16 cellular contexts compared by ENCODE assay signal in the genomic region with DNA sequence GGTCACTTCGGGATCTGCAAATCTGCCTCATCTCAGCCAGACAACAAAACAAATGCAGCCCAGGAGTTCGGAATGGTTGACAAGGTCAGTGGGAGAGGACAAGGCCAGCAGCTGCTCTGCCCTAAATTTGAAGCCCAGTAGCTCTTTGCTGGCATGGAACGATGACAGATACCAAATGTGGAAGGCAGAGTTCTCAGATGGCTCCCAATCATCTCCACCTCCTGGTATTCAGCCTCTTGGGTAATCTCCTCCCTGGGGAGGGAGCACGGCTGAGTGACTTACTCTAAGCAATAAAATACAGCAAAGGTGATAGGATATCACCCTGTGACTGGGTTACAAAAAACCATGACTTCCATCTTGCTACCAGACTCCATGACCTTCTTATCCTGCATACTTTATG.
A peak's percentile ranks its signal among the peaks of the same experiment; 100 is the strongest.
DNase-seq lines count a peak whose midpoint lies in the region; ATAC-seq and TF ChIP-seq lines count a peak whose summit lies in the region.
"Had no signal": no experiment of that assay in that cellular context is flagged by ENCODE, and none has a peak within 500 bp of the region (broad histone marks: within the 10 kb centered on the region; RNA-seq: fewer than 3 reads in every experiment).

No MANE protein-coding gene starts in this region.

- H3K9me2 ChIP-seq in neural cell (ENCODE audit: insufficient read depth, low read length) = no peaks in the 10 kb centered on the region

- H3K4me1 Mint-ChIP-seq in activated T-helper 1 cell treated with anti-CD3 and anti-CD28 coated beads, Interleukin-12 subunit alpha, Interleukin-12 subunit beta, Interleukin-2, Interleukin-4 antibody, amounts not matched to agents 30 ng/mL and 10 ng/mL and 1 ng/mL, durations not matched to agents 14 hours and 24 hours and 36 hours (ENCODE audit: low read depth) = peaks cover 59% of the 10 kb centered on the region

- peaks cover 32% of the 10 kb centered on the region for H3K4me1 ChIP-seq in BLaER1
- peaks cover 0 to 11% of the 10 kb centered on the region in 2 donors for H3K4me1 ChIP-seq in gastrocnemius medialis
- H3K4me1 ChIP-seq: A549 had no signal

- DNase-seq in ecto neural progenitor cell (ENCODE audit: low spot score) (peak; percentile 19), gastrocnemius medialis (peak; percentile 29 to 58), DMS79 treated with DMSO at 0.1 percent for 48 hours (lab: John Stamatoyannopoulos, UW) (no peak)
- no peak for DNase-seq in activated T-helper 1 cell treated with anti-CD3 and anti-CD28 coated beads, Interleukin-12 subunit alpha, Interleukin-12 subunit beta, Interleukin-2, Interleukin-4 antibody, amounts not matched to agents 30 ng/mL and 10 ng/mL and 1 ng/mL, durations not matched to agents 14 hours and 24 hours and 36 hours (ENCODE audit: low spot score)
- DNase-seq: AML-193; Calu3; CD8-positive, alpha-beta T cell; DND-41; EL; H9 had no signal

- H3K4me3 Mint-ChIP-seq in activated T-helper 1 cell treated with anti-CD3 and anti-CD28 coated beads, Interleukin-12 subunit alpha, Interleukin-12 subunit beta, Interleukin-2, Interleukin-4 antibody, amounts not matched to agents 30 ng/mL and 10 ng/mL and 1 ng/mL, durations not matched to agents 14 hours and 24 hours and 36 hours = no peak overlapping the region
- H3K4me3 Mint-ChIP-seq: CD8-positive, alpha-beta T cell; H9 had no signal

- H3K27ac Mint-ChIP-seq in activated T-helper 1 cell treated with anti-CD3 and anti-CD28 coated beads, Interleukin-12 subunit alpha, Interleukin-12 subunit beta, Interleukin-2, Interleukin-4 antibody, amounts not matched to agents 30 ng/mL and 10 ng/mL and 1 ng/mL, durations not matched to agents 14 hours and 24 hours and 36 hours = no peak overlapping the region
- H3K27ac Mint-ChIP-seq: CD8-positive, alpha-beta T cell; H9 had no signal

- in situ Hi-C loops in gastrocnemius medialis (cut with MboI; ENCODE audit: low sequenced_read_pairs in 4 of 4) = no loop called here

- no peaks in the 10 kb centered on the region for H3K27me3 ChIP-seq in BLaER1
- no peaks in the 10 kb centered on the region for H3K27me3 ChIP-seq in neural cell (ENCODE audit: insufficient read depth, low read depth, low read length)
- no peaks in the 10 kb centered on the region for H3K27me3 ChIP-seq in gastrocnemius medialis

- H3F3A ChIP-seq in neural cell (ENCODE audit: insufficient read depth, low read length, poor library complexity, severe bottlenecking) = no peaks in the 10 kb centered on the region

- TF ChIP-seq POLR2A in gastrocnemius medialis (IDR thresholded peaks at IDR 0.05) = no peak

- no peak for TF ChIP-seq EP300 in neural cell (conservative IDR thresholded peaks at IDR 0.05; ENCODE audit: poor library complexity, severe bottlenecking)

- no peak overlapping the region for H2AFZ ChIP-seq in neural cell (ENCODE audit: low read depth, low read length)

- H3K27me3 Mint-ChIP-seq in activated T-helper 1 cell treated with anti-CD3 and anti-CD28 coated beads, Interleukin-12 subunit alpha, Interleukin-12 subunit beta, Interleukin-2, Interleukin-4 antibody, amounts not matched to agents 30 ng/mL and 10 ng/mL and 1 ng/mL, durations not matched to agents 14 hours and 24 hours and 36 hours (ENCODE audit: insufficient read depth) = no peaks in the 10 kb centered on the region

- H3K4me3 ChIP-seq in BLaER1 (no peak overlapping the region), neural cell (ENCODE audit: low read length) (peak overlapping the region; percentile 23), gastrocnemius medialis (no peak overlapping the region)
- H3K4me3 ChIP-seq: A549, GM12878 had no signal

- peak overlapping the region; percentile 91 for H3K4me2 ChIP-seq in BLaER1
- H3K4me2 ChIP-seq in neural cell (ENCODE audit: low read length) = no peak overlapping the region
- H3K4me2 ChIP-seq: A549 had no signal

- intact Hi-C loops in gastrocnemius medialis (cut with DNase I; ENCODE audit: low total_unique reads) = no loop called here
- intact Hi-C loops in activated T-helper 1 cell treated with anti-CD3 and anti-CD28 coated beads, Interleukin-12 subunit alpha, Interleukin-12 subunit beta, Interleukin-2, Interleukin-4 antibody, amounts not matched to agents 30 ng/mL and 10 ng/mL and 1 ng/mL, durations not matched to agents 14 hours and 24 hours and 36 hours (cut with micrococcal nuclease) = loop anchor here (1.0 kb wide), 1 partner anchor 26 kb away; no protein-coding TSS in a partner anchor

- H3K27ac ChIP-seq in BLaER1 = 0 out of 2 replicates have a peak overlapping the region, but pooled peaks have one; percentile 89
- no peak overlapping the region for H3K27ac ChIP-seq in neural cell (ENCODE audit: low read length)
- H3K27ac ChIP-seq in gastrocnemius medialis = peak overlapping the region in 2 of 4 donors; percentile 36 to 41
- H3K27ac ChIP-seq: 22Rv1, A549 had no signal

- peaks cover 1% of the 10 kb centered on the region for H3K36me3 Mint-ChIP-seq in activated T-helper 1 cell treated with anti-CD3 and anti-CD28 coated beads, Interleukin-12 subunit alpha, Interleukin-12 subunit beta, Interleukin-2, Interleukin-4 antibody, amounts not matched to agents 30 ng/mL and 10 ng/mL and 1 ng/mL, durations not matched to agents 14 hours and 24 hours and 36 hours (ENCODE audit: low read depth)
- H3K36me3 Mint-ChIP-seq: CD8-positive, alpha-beta T cell had no signal

- ATAC-seq in gastrocnemius medialis (peak; percentile 88 to 95), GM18498 (IDR thresholded peaks at IDR 0.05; ENCODE audit: unreplicated experiment) (no peak)
- ATAC-seq: A549; CD8-positive, alpha-beta T cell; GM12878 had no signal

- H3K36me3 ChIP-seq in BLaER1 (no peaks in the 10 kb centered on the region), neural cell (ENCODE audit: insufficient read depth, low read length) (no peaks in the 10 kb centered on the region), gastrocnemius medialis (no peaks in the 10 kb centered on the region)

- H3K9ac ChIP-seq in BLaER1 = no peak overlapping the region
- no peak overlapping the region for H3K9ac ChIP-seq in neural cell (ENCODE audit: low read length)

- TF ChIP-seq CTCF in neural cell (IDR thresholded peaks at IDR 0.05; ENCODE audit: poor library complexity, severe bottlenecking) = no peak
- no peak for TF ChIP-seq CTCF in gastrocnemius medialis (IDR thresholded peaks at IDR 0.05 in 4 of 5, conservative IDR thresholded peaks at IDR 0.05 in 1 of 5)

- H3K79me2 ChIP-seq in neural cell (replicated peaks; ENCODE audit: insufficient read depth, low read length) = no peaks in the 10 kb centered on the region

- H4K20me1 ChIP-seq in BLaER1 (no peaks in the 10 kb centered on the region), neural cell (ENCODE audit: insufficient read depth) (no peaks in the 10 kb centered on the region)

- no peak for TF ChIP-seq RAD21 in neural cell (conservative IDR thresholded peaks at IDR 0.05)

- no peaks in the 10 kb centered on the region for H3K9me3 Mint-ChIP-seq in activated T-helper 1 cell treated with anti-CD3 and anti-CD28 coated beads, Interleukin-12 subunit alpha, Interleukin-12 subunit beta, Interleukin-2, Interleukin-4 antibody, amounts not matched to agents 30 ng/mL and 10 ng/mL and 1 ng/mL, durations not matched to agents 14 hours and 24 hours and 36 hours
- H3K9me3 Mint-ChIP-seq: CD8-positive, alpha-beta T cell; H9 had no signal

- H3K9me3 ChIP-seq in BLaER1 (no peaks in the 10 kb centered on the region), neural cell (ENCODE audit: low read length) (no peaks in the 10 kb centered on the region), gastrocnemius medialis (no peaks in the 10 kb centered on the region)
- H3K9me3 ChIP-seq: A549 had no signal

TF ChIP-seq in neural cell, 6 proteins besides CTCF, POLR2A, EP300 and RAD21:
- no peak for TF ChIP-seq MXI1 (conservative IDR thresholded peaks at IDR 0.05; ENCODE audit: poor library complexity, severe bottlenecking)
- TF ChIP-seq REST (IDR thresholded peaks at IDR 0.05; ENCODE audit: borderline replicate concordance) = no peak
- no peak for TF ChIP-seq TAF1 (IDR thresholded peaks at IDR 0.05; ENCODE audit: low read depth)
- TF ChIP-seq POLR2AphosphoS5 (IDR thresholded peaks at IDR 0.05) = no peak
- no peak for TF ChIP-seq EZH2 (IDR thresholded peaks at IDR 0.05; ENCODE audit: borderline replicate concordance, insufficient read depth, low read length, poor library complexity, severe bottlenecking)
- TF ChIP-seq SMC3 (conservative IDR thresholded peaks at IDR 0.05; ENCODE audit: poor library complexity) = no peak

Comparison
In these comparisons a context has a peak if more than half of its experiments do, and no peak if none do; other contexts are left out.
1. DNase-seq: peak in ecto neural progenitor cell (single experiment) and gastrocnemius medialis (2 of 2); none in DMS79 treated with DMSO at 0.1 percent for 48 hours (single experiment) and activated T-helper 1 cell treated with anti-CD3 and anti-CD28 coated beads, Interleukin-12 subunit alpha, Interleukin-12 subunit beta, Interleukin-2, Interleukin-4 antibody, amounts not matched to agents 30 ng/mL and 10 ng/mL and 1 ng/mL, durations not matched to agents 14 hours and 24 hours and 36 hours (single experiment).